In genomic region chr14:64632056-64632455, GRCh38 we compare ENCODE assay signal across 18 cellular contexts.
DNase-seq lines count a peak whose midpoint lies in the region; ATAC-seq and TF ChIP-seq lines count a peak whose summit lies in the region.
"Had no signal": no experiment of that assay in that cellular context is flagged by ENCODE, and none has a peak within 500 bp of the region (broad histone marks: within the 10 kb centered on the region; RNA-seq: fewer than 3 reads in every experiment).

No MANE protein-coding gene starts in this region.

- WGBS in GM23248 (ENCODE audit: low coverage in 1 of 2, low lambda C conversion rate in 2 of 2, missing lambda C conversion rate in 2 of 2), 2 experiments: 62% methylated on average over 5 of the region's 5 CpGs

- no peaks in the 10 kb centered on the region for H4K20me1 ChIP-seq in GM23248 (ENCODE audit: insufficient read depth)

- no peaks in the 10 kb centered on the region for H3K27me3 ChIP-seq in GM23248 (replicated peaks; ENCODE audit: insufficient read depth)
- no peaks in the 10 kb centered on the region for H3K27me3 ChIP-seq in left lung
- H3K27me3 ChIP-seq: tibial artery had no signal

- POLR2A ChIA-PET in activated CD4-positive, alpha-beta T cell treated with anti-CD3 and anti-CD28 coated beads for 36 hours (lab: Charles Lee): no interaction called here

- CTCF ChIA-PET in activated CD4-positive, alpha-beta T cell treated with anti-CD3 and anti-CD28 coated beads for 36 hours (lab: Charles Lee): interaction anchor here (0.9 kb wide), 1 partner anchor 20 kb away, joined by 4 read pairs; no protein-coding TSS in a partner anchor

- no peaks in the 10 kb centered on the region for H3K9me2 ChIP-seq in GM23248 (ENCODE audit: insufficient read depth)

- no peak overlapping the region for H3K9ac ChIP-seq in GM23248
- H3K9ac ChIP-seq: parathyroid adenoma had no signal

- peaks cover 7% of the 10 kb centered on the region for H3K4me1 Mint-ChIP-seq in stimulated activated memory B cell treated with anti-CD40 and anti-IgM and Interleukin-4, amounts not matched to agents 10 μg/mL and 1 μg/mL and 100 μg/mL, for 72 hours
- peaks cover 3% of the 10 kb centered on the region for H3K4me1 Mint-ChIP-seq in activated CD4-positive, alpha-beta T cell treated with anti-CD3 and anti-CD28 coated beads for 36 hours

- ATAC-seq in left lung (peak; percentile 16), GM18519 (IDR thresholded peaks at IDR 0.05; ENCODE audit: low FRiP score, unreplicated experiment) (no peak)
- ATAC-seq in stimulated activated memory B cell treated with anti-CD40 and anti-IgM and Interleukin-4, amounts not matched to agents 10 μg/mL and 1 μg/mL and 100 μg/mL, for 72 hours: no peak
- no peak for ATAC-seq in activated CD4-positive, alpha-beta T cell treated with anti-CD3 and anti-CD28 coated beads for 36 hours

- no peaks in the 10 kb centered on the region for H3K9me3 Mint-ChIP-seq in stimulated activated memory B cell treated with anti-CD40 and anti-IgM and Interleukin-4, amounts not matched to agents 10 μg/mL and 1 μg/mL and 100 μg/mL, for 72 hours
- no peaks in the 10 kb centered on the region for H3K9me3 Mint-ChIP-seq in activated CD4-positive, alpha-beta T cell treated with anti-CD3 and anti-CD28 coated beads for 36 hours (ENCODE audit: low read depth)

- H3K36me3 ChIP-seq in GM23248 (ENCODE audit: low read depth): no peaks in the 10 kb centered on the region
- H3K36me3 ChIP-seq in left lung: no peaks in the 10 kb centered on the region
- H3K36me3 ChIP-seq: tibial artery had no signal

- TF ChIP-seq CTCF in VCaP (conservative IDR thresholded peaks at IDR 0.05) (no peak), left lung (IDR thresholded peaks at IDR 0.05) (no peak)

- H3K36me3 Mint-ChIP-seq in stimulated activated memory B cell treated with anti-CD40 and anti-IgM and Interleukin-4, amounts not matched to agents 10 μg/mL and 1 μg/mL and 100 μg/mL, for 72 hours: no peaks in the 10 kb centered on the region
- H3K36me3 Mint-ChIP-seq in activated CD4-positive, alpha-beta T cell treated with anti-CD3 and anti-CD28 coated beads for 36 hours (ENCODE audit: low read depth): no peaks in the 10 kb centered on the region

- no peak overlapping the region for H3K27ac ChIP-seq in GM23248
- peak overlapping the region; percentile 41 for H3K27ac ChIP-seq in VCaP
- peak overlapping the region in 1 of 2 donors; percentile 74 for H3K27ac ChIP-seq in left lung
- H3K27ac ChIP-seq: C4-2B, parathyroid adenoma, tibial artery had no signal

- H3K4me3 ChIP-seq in GM23248 (no peak overlapping the region), left lung (no peak overlapping the region)
- H3K4me3 ChIP-seq: tibial artery had no signal

- in situ Hi-C loops in GM23248 (cut with MboI): loop anchor here (10.0 kb wide), 1 partner anchor 87 kb away; the partner anchor contains the start of genes HSPA2 and PPP1R36

- no peak overlapping the region for H2AFZ ChIP-seq in GM23248
- H2AFZ ChIP-seq: parathyroid adenoma had no signal

- no peaks in the 10 kb centered on the region for H3K79me2 ChIP-seq in GM23248 (ENCODE audit: insufficient read depth)
- H3K79me2 ChIP-seq: parathyroid adenoma had no signal

- H3F3A ChIP-seq in GM23248 (ENCODE audit: insufficient read depth): peaks cover 14% of the 10 kb centered on the region

- DNase-seq in GM23248 (peak; percentile 51), left lung (no peak), NK-92 (lab: John Stamatoyannopoulos, UW; ENCODE audit: unreplicated experiment) (no peak), NCI-H1092 (lab: John Stamatoyannopoulos, UW) (no peak)
- no peak for DNase-seq in activated CD4-positive, alpha-beta T cell treated with anti-CD3 and anti-CD28 coated beads for 36 hours
- DNase-seq: activated CD4-positive, alpha-beta T cell treated with anti-CD3 and anti-CD28 coated beads for 1 hour; cerebellar nuclear complex; left cardiac atrium; MM.1S; NCI-H1930; NCI-H510A; SIG-M5; tibial artery had no signal

- H3K4me2 ChIP-seq in GM23248 (ENCODE audit: unreplicated experiment): no peak overlapping the region

- intact Hi-C loops in left lung (cut with DNase I): loop anchor here in 1 of 2 donors (10.0 kb wide), 2 partner anchors 87 to 287 kb away; partner anchors contain the start of genes HSPA2 and PPP1R36
- intact Hi-C loops in activated CD4-positive, alpha-beta T cell treated with anti-CD3 and anti-CD28 coated beads for 36 hours (cut with DNase I, micrococcal nuclease): loop anchor here in 1 of 2 experiments (10.0 kb wide), 1 partner anchor 167 kb away; the partner anchor contains the start of gene AKAP5

- H3K27me3 Mint-ChIP-seq in stimulated activated memory B cell treated with anti-CD40 and anti-IgM and Interleukin-4, amounts not matched to agents 10 μg/mL and 1 μg/mL and 100 μg/mL, for 72 hours: no peaks in the 10 kb centered on the region
- peaks cover 3% of the 10 kb centered on the region for H3K27me3 Mint-ChIP-seq in activated CD4-positive, alpha-beta T cell treated with anti-CD3 and anti-CD28 coated beads for 36 hours

- no peaks in the 10 kb centered on the region for H3K9me3 ChIP-seq in GM23248 (ENCODE audit: low read depth)
- no peaks in the 10 kb centered on the region for H3K9me3 ChIP-seq in left lung
- H3K9me3 ChIP-seq: tibial artery had no signal

- no peak overlapping the region for H3K4me3 Mint-ChIP-seq in stimulated activated memory B cell treated with anti-CD40 and anti-IgM and Interleukin-4, amounts not matched to agents 10 μg/mL and 1 μg/mL and 100 μg/mL, for 72 hours
- H3K4me3 Mint-ChIP-seq in activated CD4-positive, alpha-beta T cell treated with anti-CD3 and anti-CD28 coated beads for 36 hours: no peak overlapping the region

- peak overlapping the region; percentile 74 for H3K27ac Mint-ChIP-seq in stimulated activated memory B cell treated with anti-CD40 and anti-IgM and Interleukin-4, amounts not matched to agents 10 μg/mL and 1 μg/mL and 100 μg/mL, for 72 hours
- H3K27ac Mint-ChIP-seq in activated CD4-positive, alpha-beta T cell treated with anti-CD3 and anti-CD28 coated beads for 36 hours: no peak overlapping the region

- peaks cover 17% of the 10 kb centered on the region for H3K4me1 ChIP-seq in GM23248 (ENCODE audit: insufficient read depth)
- peaks cover 0 to 19% of the 10 kb centered on the region in 2 donors for H3K4me1 ChIP-seq in left lung
- H3K4me1 ChIP-seq: parathyroid adenoma had no signal
